ENCODE assay signal across 18 cellular contexts in the genomic region with DNA sequence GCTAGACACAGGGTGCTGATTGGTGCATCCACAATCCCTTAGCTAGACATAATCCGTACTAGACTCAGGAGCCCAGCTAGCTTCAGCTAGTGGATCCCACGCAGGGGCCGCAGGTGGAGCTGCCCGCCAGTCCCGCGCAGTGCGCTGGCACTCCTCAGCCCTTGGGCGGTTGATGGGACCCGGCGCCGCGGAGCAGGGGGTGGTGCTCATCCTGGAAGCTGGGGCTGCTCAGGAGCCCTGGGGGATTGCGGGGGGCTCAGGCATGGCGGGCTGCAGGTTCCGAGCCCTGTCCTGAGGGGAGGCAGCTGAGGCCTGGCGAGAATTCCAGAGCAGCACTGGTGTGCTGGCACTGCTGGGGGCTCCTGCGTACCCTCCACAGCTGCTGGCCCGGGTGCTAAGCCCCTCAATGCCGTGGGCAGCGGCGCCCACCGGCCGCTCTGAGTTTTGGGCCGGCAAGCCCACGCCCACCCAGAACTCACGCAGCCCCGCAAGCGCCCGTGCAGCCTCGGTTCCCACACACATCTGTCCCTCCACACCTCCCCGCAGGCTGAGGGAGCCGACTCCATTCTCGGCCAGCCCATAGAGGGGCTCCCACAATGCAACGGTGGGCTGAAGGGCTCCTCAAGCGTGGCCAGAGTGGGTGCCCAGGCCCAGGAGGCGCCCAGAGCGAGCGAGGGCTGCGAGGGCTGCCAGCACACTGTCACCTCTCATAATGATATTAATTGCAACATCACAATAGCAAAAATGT.
DNase-seq lines count a peak whose midpoint lies in the region; ATAC-seq and TF ChIP-seq lines count a peak whose summit lies in the region.
"Had no signal": no experiment of that assay in that cellular context is flagged by ENCODE, and none has a peak within 500 bp of the region (broad histone marks: within the 10 kb centered on the region; RNA-seq: fewer than 3 reads in every experiment).

No MANE protein-coding gene starts in this region.

- no peak overlapping the region for H3K4me3 Mint-ChIP-seq in stimulated activated naive CD8-positive, alpha-beta T cell treated with anti-CD3 and anti-CD28 coated beads, Interleukin-15, amount 100 ng/mL, for 72 hours
- H3K4me3 Mint-ChIP-seq: CD4-positive, alpha-beta T cell had no signal

- intact Hi-C loops in lower lobe of right lung (cut with DNase I) (no loop called here), spleen (cut with DNase I; ENCODE audit: low total_unique reads) (loop anchor here (5.0 kb wide), 1 partner anchor 173 kb away; no protein-coding TSS in a partner anchor), aorta (cut with DNase I) (loop anchor here in 1 of 2 donors (10.0 kb wide), 1 partner anchor 171 kb away; no protein-coding TSS in a partner anchor)

- no peaks in the 10 kb centered on the region for H3F3A ChIP-seq in SK-N-SH (replicated peaks; ENCODE audit: insufficient read depth)

- no peak for TF ChIP-seq EP300 in SK-N-SH (IDR thresholded peaks at IDR 0.05; ENCODE audit: borderline replicate concordance in 1 of 2, low read depth in 1 of 2, low read length in 1 of 2)

- H3K9me3 Mint-ChIP-seq in stimulated activated naive CD8-positive, alpha-beta T cell treated with anti-CD3 and anti-CD28 coated beads, Interleukin-15, amount 100 ng/mL, for 72 hours, result no peaks in the 10 kb centered on the region
- H3K9me3 Mint-ChIP-seq: CD4-positive, alpha-beta T cell had no signal

- H3K79me2 ChIP-seq in SK-N-SH (ENCODE audit: insufficient read depth), result no peaks in the 10 kb centered on the region

- POLR2A ChIA-PET in SK-N-SH (lab: Yijun Ruan, JAX), result no interaction called here

- no peak for DNase-seq in stimulated activated naive CD8-positive, alpha-beta T cell treated with anti-CD3 and anti-CD28 coated beads, Interleukin-15, amount 100 ng/mL, for 72 hours
- no peak for DNase-seq in stimulated activated naive CD8-positive, alpha-beta T cell treated with anti-CD3 and anti-CD28 coated beads, Interleukin-15, Interleukin-2, amounts not matched to agents 100 U/mL and 50 U/mL, for 24 hours
- no peak for DNase-seq in lower lobe of right lung
- peak; percentile 71 for DNase-seq in spleen
- DNase-seq in aorta, result peak; percentile 36 to 75
- DNase-seq in SK-N-SH, result no peak
- no peak for DNase-seq in D341Med (ENCODE audit: low spot score)
- DNase-seq in Ammon's horn (ENCODE audit: low spot score), result no peak
- DNase-seq: ACHN; Caco-2; CD4-positive, alpha-beta T cell; DMS153; DMS79; GDM1; GM23248 had no signal

- no peak overlapping the region for H3K9ac ChIP-seq in SK-N-SH
- H3K9ac ChIP-seq: GM23248 had no signal

- H3K27ac Mint-ChIP-seq in stimulated activated naive CD8-positive, alpha-beta T cell treated with anti-CD3 and anti-CD28 coated beads, Interleukin-15, amount 100 ng/mL, for 72 hours, result no peak overlapping the region
- H3K27ac Mint-ChIP-seq: CD4-positive, alpha-beta T cell had no signal

- no peak overlapping the region for H3K4me2 ChIP-seq in SK-N-SH

- H2AFZ ChIP-seq in SK-N-SH (ENCODE audit: low read depth), result no peak overlapping the region
- H2AFZ ChIP-seq: GM23248 had no signal

- H3K4me1 Mint-ChIP-seq in stimulated activated naive CD8-positive, alpha-beta T cell treated with anti-CD3 and anti-CD28 coated beads, Interleukin-15, amount 100 ng/mL, for 72 hours, result no peaks in the 10 kb centered on the region

- H3K27me3 ChIP-seq in lower lobe of right lung (ENCODE audit: low read depth), result no peaks in the 10 kb centered on the region
- H3K27me3 ChIP-seq in spleen (replicated peaks in 1 of 7), result no peaks in the 10 kb centered on the region
- no peaks in the 10 kb centered on the region for H3K27me3 ChIP-seq in aorta (ENCODE audit: control insufficient read depth in 1 of 2, insufficient read depth in 2 of 2, low read length in 1 of 2)
- no peaks in the 10 kb centered on the region for H3K27me3 ChIP-seq in SK-N-SH (ENCODE audit: insufficient read depth)

- WGBS in spleen, 5 donors, result 88 to 95% (median 94%) methylated on average over 19 to 39 of the region's 39 CpGs
- WGBS in aorta, 2 donors, result 93% methylated on average over 34 to 39 of the region's 39 CpGs
- 88% methylated on average over 20 of the region's 39 CpGs for WGBS in SK-N-SH (ENCODE audit: low lambda C conversion rate)

- H3K4me1 ChIP-seq in lower lobe of right lung, result no peaks in the 10 kb centered on the region
- H3K4me1 ChIP-seq in spleen, result no peaks in the 10 kb centered on the region
- H3K4me1 ChIP-seq in aorta (ENCODE audit: control insufficient read depth in 1 of 2, insufficient read depth in 2 of 2, low read length in 2 of 2), result no peaks in the 10 kb centered on the region
- no peaks in the 10 kb centered on the region; a peak in 1 of 4 replicates for H3K4me1 ChIP-seq in SK-N-SH (ENCODE audit: control insufficient read depth in 1 of 2, insufficient read depth in 2 of 2, low read depth in 1 of 2, low read length in 1 of 2)
- H3K4me1 ChIP-seq: Caco-2, HAP-1 had no signal

- TF ChIP-seq CTCF in lower lobe of right lung (IDR thresholded peaks at IDR 0.05) (no peak), spleen (IDR thresholded peaks at IDR 0.05 in 8 of 11, conservative IDR thresholded peaks at IDR 0.05 in 3 of 11) (no peak), SK-N-SH (IDR thresholded peaks at IDR 0.05) (no peak)

- H3K36me3 ChIP-seq in lower lobe of right lung (no peaks in the 10 kb centered on the region), spleen (no peaks in the 10 kb centered on the region), aorta (ENCODE audit: control insufficient read depth in 1 of 2, insufficient read depth in 2 of 2, low read length in 1 of 2) (no peaks in the 10 kb centered on the region), SK-N-SH (replicated peaks in 1 of 2; ENCODE audit: control insufficient read depth in 1 of 2, insufficient read depth in 2 of 2, low read length in 1 of 2) (no peaks in the 10 kb centered on the region)
- H3K36me3 ChIP-seq: HAP-1 had no signal

- CTCF ChIA-PET in SK-N-SH (lab: Yijun Ruan, JAX), result interaction anchor here (0.9 to 6.9 kb wide), 4 partner anchors 7 to 330 kb away, joined by 4 to 99 read pairs (median 10); no protein-coding TSS in a partner anchor

- peak; percentile 53 for ATAC-seq in stimulated activated naive CD8-positive, alpha-beta T cell treated with anti-CD3 and anti-CD28 coated beads, Interleukin-15, amount 100 ng/mL, for 72 hours
- ATAC-seq in stimulated activated naive CD8-positive, alpha-beta T cell treated with anti-CD3 and anti-CD28 coated beads, Interleukin-15, Interleukin-2, amounts not matched to agents 100 U/mL and 50 U/mL, for 24 hours, result no peak
- ATAC-seq in lower lobe of right lung (peak; percentile 9 to 25), aorta (ENCODE audit: low FRiP score) (no peak)
- ATAC-seq: HepG2 had no signal

- TF ChIP-seq RAD21 in SK-N-SH (IDR thresholded peaks at IDR 0.05; ENCODE audit: low read length), result no peak

- H3K9me2 ChIP-seq in SK-N-SH, result no peaks in the 10 kb centered on the region

- no peaks in the 10 kb centered on the region for H4K20me1 ChIP-seq in SK-N-SH (ENCODE audit: insufficient read depth)

- no peak for TF ChIP-seq POLR2A in spleen (IDR thresholded peaks at IDR 0.05)

- no peaks in the 10 kb centered on the region for H3K27me3 Mint-ChIP-seq in stimulated activated naive CD8-positive, alpha-beta T cell treated with anti-CD3 and anti-CD28 coated beads, Interleukin-15, amount 100 ng/mL, for 72 hours
- H3K27me3 Mint-ChIP-seq: CD4-positive, alpha-beta T cell had no signal

- H3K9me3 ChIP-seq in lower lobe of right lung (no peaks in the 10 kb centered on the region), spleen (no peaks in the 10 kb centered on the region), aorta (ENCODE audit: control insufficient read depth, low read length) (no peaks in the 10 kb centered on the region), SK-N-SH (no peaks in the 10 kb centered on the region)
- H3K9me3 ChIP-seq: Caco-2, HAP-1 had no signal

- H3K27ac ChIP-seq in lower lobe of right lung, result no peak overlapping the region
- H3K27ac ChIP-seq in spleen, result no peak overlapping the region
- H3K27ac ChIP-seq in aorta (ENCODE audit: low read depth in 1 of 2, low read length in 2 of 2), result no peak overlapping the region
- H3K27ac ChIP-seq in SK-N-SH (ENCODE audit: low read depth in 2 of 2, low read length in 1 of 2), result no peak overlapping the region
- H3K27ac ChIP-seq: C4-2B, GM23248 had no signal

- H3K4me3 ChIP-seq in lower lobe of right lung (no peak overlapping the region), spleen (no peak overlapping the region), aorta (ENCODE audit: low read length in 2 of 2) (no peak overlapping the region), SK-N-SH (ENCODE audit: low read depth in 2 of 2, low read length in 1 of 2) (no peak overlapping the region)
- H3K4me3 ChIP-seq: GM23248, HAP-1 had no signal

TF ChIP-seq in SK-N-SH, 30 proteins besides CTCF, POLR2A, EP300 and RAD21:
- TF ChIP-seq RXRA (IDR thresholded peaks at IDR 0.05; ENCODE audit: borderline replicate concordance, low read depth) (no peak), MEF2A (IDR thresholded peaks at IDR 0.05; ENCODE audit: borderline replicate concordance, low read depth) (no peak), YY1 (IDR thresholded peaks at IDR 0.05; ENCODE audit: low read depth) (no peak), MXI1 (IDR thresholded peaks at IDR 0.05; ENCODE audit: low read depth, low read length) (no peak), TAF1 (IDR thresholded peaks at IDR 0.05; ENCODE audit: borderline replicate concordance, low read depth, low read length) (no peak), NFIC (IDR thresholded peaks at IDR 0.05; ENCODE audit: borderline replicate concordance) (no peak), FOSL2 (IDR thresholded peaks at IDR 0.05; ENCODE audit: borderline replicate concordance, low read depth) (no peak)
- TF ChIP-seq, protein P1, sequence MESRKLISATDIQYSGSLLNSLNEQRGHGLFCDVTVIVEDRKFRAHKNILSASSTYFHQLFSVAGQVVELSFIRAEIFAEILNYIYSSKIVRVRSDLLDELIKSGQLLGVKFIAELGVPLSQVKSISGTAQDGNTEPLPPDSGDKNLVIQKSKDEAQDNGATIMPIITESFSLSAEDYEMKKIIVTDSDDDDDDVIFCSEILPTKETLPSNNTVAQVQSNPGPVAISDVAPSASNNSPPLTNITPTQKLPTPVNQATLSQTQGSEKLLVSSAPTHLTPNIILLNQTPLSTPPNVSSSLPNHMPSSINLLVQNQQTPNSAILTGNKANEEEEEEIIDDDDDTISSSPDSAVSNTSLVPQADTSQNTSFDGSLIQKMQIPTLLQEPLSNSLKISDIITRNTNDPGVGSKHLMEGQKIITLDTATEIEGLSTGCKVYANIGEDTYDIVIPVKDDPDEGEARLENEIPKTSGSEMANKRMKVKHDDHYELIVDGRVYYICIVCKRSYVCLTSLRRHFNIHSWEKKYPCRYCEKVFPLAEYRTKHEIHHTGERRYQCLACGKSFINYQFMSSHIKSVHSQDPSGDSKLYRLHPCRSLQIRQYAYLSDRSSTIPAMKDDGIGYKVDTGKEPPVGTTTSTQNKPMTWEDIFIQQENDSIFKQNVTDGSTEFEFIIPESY (IDR thresholded peaks at IDR 0.05; ENCODE audit: borderline replicate concordance, low read depth), result no peak

Comparison
In these comparisons a context has a peak if more than half of its experiments do, and no peak if none do; other contexts are left out.
1. ATAC-seq: peak in stimulated activated naive CD8-positive, alpha-beta T cell treated with anti-CD3 and anti-CD28 coated beads, Interleukin-15, amount 100 ng/mL, for 72 hours (single experiment) and lower lobe of right lung (2 of 2); none in stimulated activated naive CD8-positive, alpha-beta T cell treated with anti-CD3 and anti-CD28 coated beads, Interleukin-15, Interleukin-2, amounts not matched to agents 100 U/mL and 50 U/mL, for 24 hours (single experiment) and aorta (single experiment).
2. DNase-seq: peak in spleen (single experiment) and aorta (2 of 2); none in stimulated activated naive CD8-positive, alpha-beta T cell treated with anti-CD3 and anti-CD28 coated beads, Interleukin-15, amount 100 ng/mL, for 72 hours (0 of 2), stimulated activated naive CD8-positive, alpha-beta T cell treated with anti-CD3 and anti-CD28 coated beads, Interleukin-15, Interleukin-2, amounts not matched to agents 100 U/mL and 50 U/mL, for 24 hours (single experiment), lower lobe of right lung (single experiment), SK-N-SH (single experiment), D341Med (single experiment) and Ammon's horn (single experiment).